Comparison of ENCODE assay signal across 9 cellular contexts in the genomic region with DNA sequence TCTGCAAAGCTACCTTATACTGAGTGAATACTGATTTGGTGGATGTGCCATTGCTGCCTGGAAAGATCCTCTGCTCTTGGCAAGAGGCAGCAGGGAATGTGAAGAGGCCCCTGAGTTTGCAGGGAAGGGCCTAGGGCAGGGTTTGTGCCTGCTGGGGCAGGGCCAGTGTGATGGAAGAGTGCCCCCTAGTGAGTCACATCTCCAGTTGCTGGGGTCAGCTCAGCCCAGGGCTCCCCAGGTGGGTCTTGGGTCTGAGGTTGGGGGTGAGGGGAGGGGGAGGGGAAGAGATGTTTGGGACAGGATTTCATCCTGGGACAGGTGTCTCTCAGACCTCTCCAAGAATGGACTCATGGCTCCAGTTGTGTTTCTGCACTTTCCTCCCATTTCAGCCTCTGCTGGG. TPM values are rescaled to one million over a fixed set of nuclear protein-coding genes. Genes with fewer than 3 reads are reported as not detected.
DNase-seq lines count a peak whose midpoint lies in the region; ATAC-seq lines count a peak whose summit lies in the region.
"Had no signal": no experiment of that assay in that cellular context is flagged by ENCODE, and none has a peak within 500 bp of the region (broad histone marks: within the 10 kb centered on the region; RNA-seq: fewer than 3 reads in every experiment).

No MANE protein-coding gene starts in this region.

- intact Hi-C loops in Right ventricle myocardium superior (cut with DNase I): no loop called here

- DNase-seq in NCI-H748 (lab: John Stamatoyannopoulos, UW; ENCODE audit: unreplicated experiment) (peak; percentile 11), NCI-H748 treated with DMSO at 0.1 percent for 48 hours (lab: John Stamatoyannopoulos, UW) (no peak), SW480 (ENCODE audit: low spot score) (peak; percentile 30), Right ventricle myocardium superior (peak; percentile 62), activated T-cell treated with anti-CD3 and anti-CD28 coated beads for 4 hours (no peak)
- peak; percentile 37 for DNase-seq in stimulated activated CD8-positive, alpha-beta memory T cell treated with anti-CD3 and anti-CD28 coated beads, Interleukin-4, amount 100 ng/mL, for 48 hours

- ATAC-seq in Right ventricle myocardium superior (ENCODE audit: poor library complexity) (peak; percentile 25), HG03469 (IDR thresholded peaks at IDR 0.05; ENCODE audit: unreplicated experiment) (no peak), HG02852 (IDR thresholded peaks at IDR 0.05; ENCODE audit: unreplicated experiment) (no peak)

RNA-seq across cellular contexts. Expression of a gene that starts 4.1 kb away (rescaled TPM):
- 63.0 TPM for total RNA-seq in Right ventricle myocardium superior
- total RNA-seq: T-helper 1 cell treated with Interleukin-12 subunit alpha and Interleukin-12 subunit beta and Interleukin-4 antibody, amounts not matched to agents 30 ng/mL and 1 ng/mL, for 36 hours had no signal

Comparison
In these comparisons a context has a peak if more than half of its experiments do, and no peak if none do; other contexts are left out.
1. DNase-seq: peak in NCI-H748 (single experiment), SW480 (single experiment), Right ventricle myocardium superior (single experiment) and stimulated activated CD8-positive, alpha-beta memory T cell treated with anti-CD3 and anti-CD28 coated beads, Interleukin-4, amount 100 ng/mL, for 48 hours (single experiment); none in NCI-H748 treated with DMSO at 0.1 percent for 48 hours (single experiment) and activated T-cell treated with anti-CD3 and anti-CD28 coated beads for 4 hours (single experiment).